ENCODE assay signal across 1 cellular context in the genomic region with DNA sequence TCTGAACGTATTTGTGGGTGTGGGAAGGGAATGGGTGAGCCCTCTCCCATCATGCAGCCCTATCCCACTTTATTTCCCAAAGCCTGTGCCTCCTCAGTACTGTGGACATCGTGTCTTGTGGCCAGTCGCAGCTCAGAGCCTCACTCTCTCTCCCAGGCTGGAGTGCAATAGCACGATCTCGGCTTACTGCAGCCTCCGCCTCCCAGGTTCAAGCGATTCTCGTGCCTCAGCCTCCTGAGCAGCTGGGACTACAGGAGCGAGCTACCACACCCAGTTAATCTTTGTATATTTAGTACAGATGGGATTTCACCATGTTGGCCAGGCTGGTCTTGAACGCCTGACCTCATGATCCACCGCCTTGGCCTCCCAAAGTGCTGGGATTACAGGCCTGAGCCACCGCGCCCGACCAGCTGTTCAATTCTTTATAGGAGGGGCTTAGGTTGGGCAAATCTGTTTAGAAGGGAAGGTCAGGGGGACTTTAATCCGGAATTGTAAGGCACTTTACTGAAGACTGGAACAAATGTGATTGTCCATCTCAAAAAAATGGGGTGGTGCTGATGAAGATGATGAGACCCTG.
TF ChIP-seq lines count a peak whose summit lies in the region.

No MANE protein-coding gene starts in this region.

TF ChIP-seq in K562, 482 proteins besides CTCF, POLR2A, EP300 and RAD21:
- TF ChIP-seq SMAD3 (CRISPR knock-in tag; conservative IDR thresholded peaks at IDR 0.05) = no peak
- TF ChIP-seq, protein P1, sequence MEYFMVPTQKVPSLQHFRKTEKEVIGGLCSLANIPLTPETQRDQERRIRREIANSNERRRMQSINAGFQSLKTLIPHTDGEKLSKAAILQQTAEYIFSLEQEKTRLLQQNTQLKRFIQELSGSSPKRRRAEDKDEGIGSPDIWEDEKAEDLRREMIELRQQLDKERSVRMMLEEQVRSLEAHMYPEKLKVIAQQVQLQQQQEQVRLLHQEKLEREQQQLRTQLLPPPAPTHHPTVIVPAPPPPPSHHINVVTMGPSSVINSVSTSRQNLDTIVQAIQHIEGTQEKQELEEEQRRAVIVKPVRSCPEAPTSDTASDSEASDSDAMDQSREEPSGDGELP (CRISPR knock-in tag; IDR thresholded peaks at IDR 0.05; ENCODE audit: borderline replicate concordance) = 0 out of 2 replicates have a peak, but pooled peaks have one; percentile 46
